ENCODE assay signal across 1 cellular context in genomic region chr5:1129725-1130082, GRCh38.
TF ChIP-seq lines count a peak whose summit lies in the region.

No MANE protein-coding gene starts in this region.

TF ChIP-seq in Ishikawa, 13 proteins besides CTCF, POLR2A, EP300 and RAD21 (continued from another document):
- TF ChIP-seq TCF12 (IDR thresholded peaks at IDR 0.05; ENCODE audit: low read depth) (peak; percentile 91), CEBPB (IDR thresholded peaks at IDR 0.05) (no peak), TAF1 (IDR thresholded peaks at IDR 0.05; ENCODE audit: low read depth) (no peak), EGR1 (IDR thresholded peaks at IDR 0.05) (no peak), NFIC (IDR thresholded peaks at IDR 0.05) (peak; percentile 56)
TF ChIP-seq in Ishikawa: peak in this region for 7.
